ENCODE assay signal across 25 cellular contexts in the genomic region with DNA sequence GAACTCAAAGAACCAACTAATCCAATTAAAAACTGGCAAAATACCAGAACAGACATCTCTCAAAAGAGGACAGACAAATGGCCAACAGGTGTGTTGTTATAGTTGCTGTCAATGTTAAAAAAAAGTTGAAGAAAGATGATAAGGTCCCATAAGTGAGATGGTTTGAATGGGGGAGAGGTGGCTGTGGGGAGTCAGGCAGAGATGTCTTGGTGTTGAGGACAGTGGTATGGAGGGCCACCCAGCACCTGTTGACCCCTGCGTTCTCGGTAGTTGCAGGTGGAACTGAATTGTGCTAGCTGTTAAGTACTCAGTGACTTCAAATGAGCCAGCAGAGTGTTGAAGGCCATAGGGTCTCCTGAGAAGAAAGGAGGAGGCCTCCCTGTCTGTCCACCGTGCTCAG. TPM values are rescaled to one million over a fixed set of nuclear protein-coding genes. Genes with fewer than 3 reads are reported as not detected.
DNase-seq lines count a peak whose midpoint lies in the region; TF ChIP-seq lines count a peak whose summit lies in the region.
"Had no signal": no experiment of that assay in that cellular context is flagged by ENCODE, and none has a peak within 500 bp of the region (broad histone marks: within the 10 kb centered on the region; RNA-seq: fewer than 3 reads in every experiment).

No MANE protein-coding gene starts in this region.

- dilution Hi-C loops in mammary epithelial cell (cut with HindIII; ENCODE audit: low sequenced_read_pairs) = no loop called here

- CTCF ChIA-PET in mammary epithelial cell (lab: Charles Lee; ENCODE audit: low non-redundant PET) = no interaction called here

- DNase-seq in NCI-H82 (lab: John Stamatoyannopoulos, UW) (peak; percentile 15), NCI-H82 treated with DMSO at 0.1 percent for 48 hours (lab: John Stamatoyannopoulos, UW; ENCODE audit: unreplicated experiment) (no peak), cardiac septum (ENCODE audit: low spot score) (peak; percentile 36), right atrium auricular region (ENCODE audit: low spot score) (no peak), Peyer's patch (peak in 2 of 3 donors; percentile 19 to 20), mammary epithelial cell (no peak), mucosa of gallbladder (ENCODE audit: low spot score) (no peak)
- DNase-seq: 8988T; ACHN; BE2C; C1 segment of cervical spinal cord; CD4-positive, alpha-beta memory T cell; CD4-positive, CD25-positive, alpha-beta regulatory T cell; CD8-positive, alpha-beta memory T cell; COR-L47; DMS 273 treated with DMSO at 0.1 percent for 48 hours; DMS153; DMS53; DMS79; DND-41; EL; GDM1 had no signal

- no peak overlapping the region for H2AFZ ChIP-seq in mammary epithelial cell (ENCODE audit: low read depth, low read length)

- no peak for TF ChIP-seq CTCF in right atrium auricular region (IDR thresholded peaks at IDR 0.05)
- TF ChIP-seq CTCF in Peyer's patch (IDR thresholded peaks at IDR 0.05) = no peak
- TF ChIP-seq CTCF in mammary epithelial cell (conservative IDR thresholded peaks at IDR 0.05 in 1 of 2, IDR thresholded peaks at IDR 0.05 in 1 of 2; ENCODE audit: extremely low read depth in 1 of 2, insufficient read depth in 1 of 2, low read depth in 1 of 2, low read length in 2 of 2) = no peak

- whole genome bisulfite sequencing in mammary epithelial cell (ENCODE audit: low coverage, missing lambda C conversion rate) = 73% methylated on average over 3 of the region's 3 CpGs

- H4K20me1 ChIP-seq in mammary epithelial cell (ENCODE audit: insufficient read depth, low read length) = no peaks in the 10 kb centered on the region
- H4K20me1 ChIP-seq: BLaER1 had no signal

- H3K4me1 ChIP-seq in right atrium auricular region (no peaks in the 10 kb centered on the region), Peyer's patch (no peaks in the 10 kb centered on the region), mammary epithelial cell (ENCODE audit: insufficient read depth, low read length) (peaks cover 11% of the 10 kb centered on the region)
- H3K4me1 ChIP-seq: BE2C, BLaER1 had no signal

- no peak overlapping the region for H3K4me2 ChIP-seq in mammary epithelial cell (ENCODE audit: insufficient read depth, low read depth, low read length)
- H3K4me2 ChIP-seq: BLaER1 had no signal

- BruUV-seq in mammary epithelial cell (replicated peaks; lab: Mats Ljungman, UMichigan) = no TSS peak

- no peaks in the 10 kb centered on the region for H3K27me3 ChIP-seq in right atrium auricular region
- no peaks in the 10 kb centered on the region for H3K27me3 ChIP-seq in Peyer's patch
- H3K27me3 ChIP-seq in mammary epithelial cell (ENCODE audit: insufficient read depth, low read length) = no peaks in the 10 kb centered on the region
- H3K27me3 ChIP-seq: BE2C, BLaER1 had no signal

- no peaks in the 10 kb centered on the region for H3K79me2 ChIP-seq in mammary epithelial cell (ENCODE audit: insufficient read depth, low read length)

- no peak overlapping the region for H3K27ac ChIP-seq in right atrium auricular region
- H3K27ac ChIP-seq in Peyer's patch = no peak overlapping the region
- H3K27ac ChIP-seq in mammary epithelial cell (ENCODE audit: insufficient read depth, low read depth, low read length) = no peak overlapping the region
- H3K27ac ChIP-seq: BLaER1 had no signal

- no peaks in the 10 kb centered on the region for H3K9me3 ChIP-seq in right atrium auricular region
- H3K9me3 ChIP-seq in Peyer's patch = no peaks in the 10 kb centered on the region
- H3K9me3 ChIP-seq in mammary epithelial cell (replicated peaks; ENCODE audit: insufficient read depth, low read length) = no peaks in the 10 kb centered on the region
- H3K9me3 ChIP-seq: BE2C, BLaER1 had no signal

- H3K4me3 ChIP-seq in right atrium auricular region (no peak overlapping the region), Peyer's patch (no peak overlapping the region), mammary epithelial cell (replicated peaks in 1 of 3; ENCODE audit: insufficient read depth in 1 of 3, low read depth in 2 of 3, low read length in 3 of 3) (no peak overlapping the region)
- H3K4me3 ChIP-seq: BLaER1, GM12878 had no signal

- H3K36me3 ChIP-seq in right atrium auricular region = no peaks in the 10 kb centered on the region
- no peaks in the 10 kb centered on the region for H3K36me3 ChIP-seq in Peyer's patch
- no peaks in the 10 kb centered on the region for H3K36me3 ChIP-seq in mammary epithelial cell (ENCODE audit: insufficient read depth, low read length)
- H3K36me3 ChIP-seq: BE2C, BLaER1 had no signal

- in situ Hi-C loops in mammary epithelial cell (cut with MboI; ENCODE audit: low sequenced_read_pairs in 2 of 2) = no loop called here

- intact Hi-C loops in cardiac septum (cut with DNase I) = no loop called here
- intact Hi-C loops in mammary epithelial cell (cut with micrococcal nuclease) = no loop called here

- no peak for TF ChIP-seq POLR2A in Peyer's patch (IDR thresholded peaks at IDR 0.05)

- no peak overlapping the region for H3K9ac ChIP-seq in mammary epithelial cell (ENCODE audit: insufficient read depth, low read length)
- H3K9ac ChIP-seq: BLaER1 had no signal

RNA-seq across cellular contexts. Expression of a gene that starts 55.9 kb away (rescaled TPM):
- 0.83 TPM for total RNA-seq in cardiac septum
- not detected for total RNA-seq in right atrium auricular region
- total RNA-seq in Peyer's patch = 1 to 10 TPM in 3 of 4 donors, under 1 TPM in 1; 0.88 to 4.2 (median 2.5) TPM
- 10 to 100 TPM in 1 of 2 donors, 1 to 10 TPM in 1; 2.7 to 21.3 TPM for total RNA-seq in mammary epithelial cell
- 9.2 TPM for polyA plus RNA-seq in mammary epithelial cell
- 0.57 TPM for polyA minus RNA-seq in mammary epithelial cell
- 7.3 TPM for total RNA-seq in mucosa of gallbladder
- total RNA-seq: CD4-positive, alpha-beta memory T cell; CD4-positive, CD25-positive, alpha-beta regulatory T cell; CD8-positive, alpha-beta memory T cell had no signal
- polyA plus RNA-seq: CD14-positive monocyte; CD4-positive, alpha-beta memory T cell; CD4-positive, CD25-positive, alpha-beta regulatory T cell; CD8-positive, alpha-beta memory T cell had no signal

Comparison
In these comparisons a context has a peak if more than half of its experiments do, and no peak if none do; other contexts are left out.
1. DNase-seq: peak in NCI-H82 (single experiment), cardiac septum (single experiment) and Peyer's patch (2 of 3); none in NCI-H82 treated with DMSO at 0.1 percent for 48 hours (single experiment), right atrium auricular region (single experiment), mammary epithelial cell (single experiment) and mucosa of gallbladder (single experiment).